1 cellular context compared by ENCODE assay signal in genomic region chr13:91126806-91127205, GRCh38.
TF ChIP-seq lines count a peak whose summit lies in the region.

No MANE protein-coding gene starts in this region.

TF ChIP-seq in H1, 55 proteins besides CTCF, POLR2A, EP300 and RAD21 (continued from another document):
- no peak for TF ChIP-seq CHD2 (IDR thresholded peaks at IDR 0.05; ENCODE audit: low read length)
- TF ChIP-seq RXRA (IDR thresholded peaks at IDR 0.05; ENCODE audit: insufficient read depth, low read depth, low read length): no peak
- TF ChIP-seq POU5F1 (IDR thresholded peaks at IDR 0.05; ENCODE audit: low read depth, low read length): no peak
- no peak for TF ChIP-seq SUZ12 (IDR thresholded peaks at IDR 0.05; ENCODE audit: low read length)
- TF ChIP-seq RBBP5 (IDR thresholded peaks at IDR 0.05; ENCODE audit: borderline replicate concordance, low read depth, low read length): no peak
TF ChIP-seq in H1: peak in this region for 0.
